ENCODE assay signal across 8 cellular contexts in genomic region chr15:67120009-67120838, GRCh38. TPM values are rescaled to one million over a fixed set of nuclear protein-coding genes. Genes with fewer than 3 reads are reported as not detected.
DNase-seq lines count a peak whose midpoint lies in the region; ATAC-seq and TF ChIP-seq lines count a peak whose summit lies in the region.

No MANE protein-coding gene starts in this region.

- H3K4me3 Mint-ChIP-seq in effector memory CD8-positive, alpha-beta T cell, result peak overlapping the region; percentile 64 to 82

- no peaks in the 10 kb centered on the region for H3K27me3 Mint-ChIP-seq in effector memory CD8-positive, alpha-beta T cell

- POLR2A ChIA-PET in RWPE1 (lab: Yijun Ruan, JAX; ENCODE audit: low non-redundant PET), result interaction anchor here (0.6 kb wide), 2 partner anchors 54 to 98 kb away, joined by 3 read pairs; no protein-coding TSS in a partner anchor

- peak; percentile 51 for DNase-seq in CD1c-positive myeloid dendritic cell (ENCODE audit: extremely low spot score)
- DNase-seq in RWPE1 (ENCODE audit: low spot score), result no peak
- no peak for DNase-seq in effector memory CD8-positive, alpha-beta T cell
- no peak for DNase-seq in NCI-H2196 (lab: John Stamatoyannopoulos, UW; ENCODE audit: unreplicated experiment)
- DNase-seq in effector CD4-positive, alpha-beta T cell, result no peak
- DNase-seq in SW 1271 (lab: John Stamatoyannopoulos, UW), result no peak
- no peak for DNase-seq in cerebellum (ENCODE audit: low spot score)

- peaks cover 19% of the 10 kb centered on the region for H3K4me1 ChIP-seq in parathyroid adenoma

- peaks cover 8% of the 10 kb centered on the region for H3K36me3 Mint-ChIP-seq in effector memory CD8-positive, alpha-beta T cell (ENCODE audit: insufficient read depth)

- CTCF ChIA-PET in RWPE1 (lab: Yijun Ruan, JAX), result no interaction called here

- no peak overlapping the region for H3K9ac ChIP-seq in parathyroid adenoma

- peaks cover 69 to 82% of the 10 kb centered on the region in 2 donors for H3K4me1 Mint-ChIP-seq in effector memory CD8-positive, alpha-beta T cell (ENCODE audit: low read depth in 2 of 2)

- TF ChIP-seq CTCF in RWPE1 (conservative IDR thresholded peaks at IDR 0.05; ENCODE audit: low read depth) (no peak), parathyroid adenoma (IDR thresholded peaks at IDR 0.05) (no peak)

- no peaks in the 10 kb centered on the region for H3K36me3 ChIP-seq in parathyroid adenoma (ENCODE audit: control insufficient read depth, insufficient read depth, low read length)

- no peaks in the 10 kb centered on the region for H3K9me3 ChIP-seq in parathyroid adenoma (ENCODE audit: control insufficient read depth, low read length)

- H3K27me3 ChIP-seq in parathyroid adenoma (ENCODE audit: control insufficient read depth, insufficient read depth, low read length), result no peaks in the 10 kb centered on the region

- H3K27ac ChIP-seq in RWPE1 (peak overlapping the region; percentile 94), parathyroid adenoma (peak overlapping the region; percentile 59)

- H3K4me3 ChIP-seq in parathyroid adenoma (ENCODE audit: low read depth, low read length), result peak overlapping the region; percentile 9

- H2AFZ ChIP-seq in parathyroid adenoma, result no peak overlapping the region

- H3K9me3 Mint-ChIP-seq in effector memory CD8-positive, alpha-beta T cell, result no peaks in the 10 kb centered on the region

- ATAC-seq in effector memory CD8-positive, alpha-beta T cell (replicated peaks), result no peak

- peak overlapping the region; percentile 93 to 99 for H3K27ac Mint-ChIP-seq in effector memory CD8-positive, alpha-beta T cell

- H3K4me2 ChIP-seq in parathyroid adenoma (ENCODE audit: low read length), result no peak overlapping the region

- H3K79me2 ChIP-seq in parathyroid adenoma, result peaks cover 23% of the 10 kb centered on the region

RNA-seq across cellular contexts. Expression of gene SMAD3, which starts 54.8 kb away (rescaled TPM):
- 10.4 TPM for total RNA-seq in cerebellum
